Comparison of ENCODE assay signal across 23 cellular contexts in genomic region chr5:176823076-176823481, GRCh38. TPM values are rescaled to one million over a fixed set of nuclear protein-coding genes. Genes with fewer than 3 reads are reported as not detected.
DNase-seq lines count a peak whose midpoint lies in the region; ATAC-seq and TF ChIP-seq lines count a peak whose summit lies in the region.
"Had no signal": no experiment of that assay in that cellular context is flagged by ENCODE, and none has a peak within 500 bp of the region (broad histone marks: within the 10 kb centered on the region; RNA-seq: fewer than 3 reads in every experiment).

No MANE protein-coding gene starts in this region.

- no peak overlapping the region for H3K9ac ChIP-seq in BLaER1 treated with 17β-estradiol and CSF1 and Interleukin-3, amounts not matched to agents 10 nM and 100 nM
- H3K9ac ChIP-seq in HCT116 (ENCODE audit: low read length) = peak overlapping the region; percentile 52; the same call in 1 of the 2 replicates

- H3K4me2 ChIP-seq in BLaER1 treated with 17β-estradiol and CSF1 and Interleukin-3, amounts not matched to agents 10 nM and 100 nM = peak overlapping the region; percentile 26 to 63 (median 51); a peak in 19 of 22 replicates
- H3K4me2 ChIP-seq in HCT116 (ENCODE audit: low read length) = peak overlapping the region; percentile 91

- H2AFZ ChIP-seq in HCT116 (ENCODE audit: low read depth, low read length, poor library complexity, severe bottlenecking) = no peak overlapping the region

- H4K20me1 ChIP-seq in BLaER1 treated with 17β-estradiol and CSF1 and Interleukin-3, amounts not matched to agents 10 nM and 100 nM = peaks cover 0 to 44% (median 7%) of the 10 kb centered on the region in 11 experiments; a peak in 14 of 22 replicates
- no peaks in the 10 kb centered on the region for H4K20me1 ChIP-seq in HCT116 (ENCODE audit: insufficient read depth)

- RAD21 ChIA-PET in HCT116 (lab: Charles Lee; ENCODE audit: low non-redundant PET in 1 of 2, low total read pairs in 2 of 2, uncharacterized antibody in 2 of 2, unreplicated experiment in 2 of 2) = no interaction called here

- intact Hi-C loops in HCT116 (cut with micrococcal nuclease) (loop anchor here (5.0 kb wide), 1 partner anchor 161 kb away; no protein-coding TSS in a partner anchor), breast epithelium (cut with DNase I; ENCODE audit: low total_unique reads) (no loop called here)

- no peak for ATAC-seq in HCT116
- ATAC-seq in GM21423 (IDR thresholded peaks at IDR 0.05; ENCODE audit: unreplicated experiment) = no peak
- ATAC-seq: heart right ventricle; left lobe of liver; stimulated activated memory B cell treated with anti-CD40 and anti-IgM and Interleukin-4, amounts not matched to agents 10 μg/mL and 1 μg/mL and 100 μg/mL, for 72 hours had no signal

- DNase-seq in HCT116 (ENCODE audit: low read depth, low spot score) = no peak
- DNase-seq in RWPE1 (ENCODE audit: low spot score) = peak; percentile 76
- peak; percentile 31 for DNase-seq in glomerular visceral epithelial cell (ENCODE audit: extremely low spot score)
- no peak for DNase-seq in NCI-H187 treated with DMSO at 0.1 percent for 48 hours (lab: John Stamatoyannopoulos, UW)
- no peak for DNase-seq in SW 1271 (lab: John Stamatoyannopoulos, UW)
- no peak for DNase-seq in breast epithelium (ENCODE audit: low spot score in 2 of 2)
- DNase-seq: activated CD4-positive, alpha-beta T cell treated with anti-CD3 and anti-CD28 coated beads, Interleukin-2, amount 10 ng/mL, durations not matched to agents 7 days and 5 days; activated gamma-delta T cell; CD4-positive, alpha-beta T cell; heart right ventricle; midbrain; NCI-H2227 treated with DMSO at 0.1 percent for 48 hours; stimulated activated CD4-positive, alpha-beta T cell treated with anti-CD3 and anti-CD28 coated beads, Interleukin-1b, Interleukin-23, amount 100 ng/mL, for 48 hours; T-helper 1 cell had no signal

- no peak overlapping the region for H3K27ac ChIP-seq in BLaER1 treated with 17β-estradiol and CSF1 and Interleukin-3, amounts not matched to agents 10 nM and 100 nM
- H3K27ac ChIP-seq in HCT116 (ENCODE audit: low read depth, low read length) = peak overlapping the region; percentile 78
- H3K27ac ChIP-seq in RWPE1 = peak overlapping the region; percentile 52; the same call in 1 of the 2 replicates
- no peak overlapping the region for H3K27ac ChIP-seq in breast epithelium
- H3K27ac ChIP-seq: cardiac muscle cell, heart right ventricle, HL-60, thoracic aorta had no signal

- H3K9me2 ChIP-seq in HCT116 (ENCODE audit: insufficient read depth) = no peaks in the 10 kb centered on the region

- CTCF ChIA-PET in HCT116 (lab: Charles Lee) = interaction anchor here (1.3 kb wide), 1 partner anchor 13 kb away, joined by 3 read pairs; no protein-coding TSS in a partner anchor
- CTCF ChIA-PET in RWPE1 (lab: Yijun Ruan, JAX) = interaction anchor here (1.3 to 1.5 kb wide), 2 partner anchors 10 to 163 kb away, joined by 3 to 5 read pairs; no protein-coding TSS in a partner anchor

- TF ChIP-seq CTCF in HCT116 (IDR thresholded peaks at IDR 0.05 in 2 of 3, conservative IDR thresholded peaks at IDR 0.05 in 1 of 3; ENCODE audit: borderline replicate concordance in 1 of 3, insufficient read depth in 1 of 3, low read depth in 2 of 3, low read length in 2 of 3) = no peak
- TF ChIP-seq CTCF in RWPE1 (conservative IDR thresholded peaks at IDR 0.05; ENCODE audit: low read depth) = no peak
- TF ChIP-seq CTCF in breast epithelium (IDR thresholded peaks at IDR 0.05) = no peak

- H3K36me3 ChIP-seq in BLaER1 treated with 17β-estradiol and CSF1 and Interleukin-3, amounts not matched to agents 10 nM and 100 nM = no peaks in the 10 kb centered on the region
- no peaks in the 10 kb centered on the region for H3K36me3 ChIP-seq in HCT116 (ENCODE audit: control insufficient read depth in 1 of 2, insufficient read depth in 2 of 2, low read length in 2 of 2)
- no peaks in the 10 kb centered on the region for H3K36me3 ChIP-seq in breast epithelium
- H3K36me3 ChIP-seq: cardiac muscle cell, heart right ventricle, thoracic aorta had no signal

- TF ChIP-seq POLR2A in HCT116 (IDR thresholded peaks at IDR 0.05; ENCODE audit: borderline replicate concordance, extremely low read depth, insufficient read depth, insufficient read length) (no peak), breast epithelium (IDR thresholded peaks at IDR 0.05) (no peak)

- POLR2A ChIA-PET in HCT116 (lab: Charles Lee) (interaction anchor here (1.1 kb wide), 1 partner anchor 9 kb away, joined by 3 read pairs; no protein-coding TSS in a partner anchor), RWPE1 (lab: Yijun Ruan, JAX; ENCODE audit: low non-redundant PET) (no interaction called here)

- BruUV-seq in HCT116 (replicated peaks; lab: Mats Ljungman, UMichigan) = no TSS peak

- peaks cover 7 to 25% (median 17%) of the 10 kb centered on the region in 10 experiments; a peak in 17 of 20 replicates for H3K4me1 ChIP-seq in BLaER1 treated with 17β-estradiol and CSF1 and Interleukin-3, amounts not matched to agents 10 nM and 100 nM
- peaks cover 41 to 54% of the 10 kb centered on the region in 2 experiments for H3K4me1 ChIP-seq in HCT116 (ENCODE audit: control insufficient read depth in 1 of 2, insufficient read depth in 2 of 2, low read length in 2 of 2)
- H3K4me1 ChIP-seq in breast epithelium = no peaks in the 10 kb centered on the region

- no peak for TF ChIP-seq RAD21 in HCT116 (IDR thresholded peaks at IDR 0.05; ENCODE audit: low read depth)

- H3K4me3 ChIP-seq in BLaER1 treated with 17β-estradiol and CSF1 and Interleukin-3, amounts not matched to agents 10 nM and 100 nM = no peak overlapping the region
- peak overlapping the region; percentile 5 to 46; a peak in 2 of 4 replicates for H3K4me3 ChIP-seq in HCT116 (replicated peaks in 1 of 2; ENCODE audit: low read depth in 1 of 2, low read length in 2 of 2)
- no peak overlapping the region for H3K4me3 ChIP-seq in breast epithelium
- H3K4me3 ChIP-seq: cardiac muscle cell, heart right ventricle, thoracic aorta had no signal

- H3K9me3 ChIP-seq in BLaER1 treated with 17β-estradiol and CSF1 and Interleukin-3, amounts not matched to agents 10 nM and 100 nM (replicated peaks in 1 of 11) = no peaks in the 10 kb centered on the region
- no peaks in the 10 kb centered on the region for H3K9me3 ChIP-seq in HCT116 (ENCODE audit: control insufficient read depth in 1 of 2, insufficient read depth in 1 of 2, low read depth in 1 of 2, low read length in 2 of 2)
- H3K9me3 ChIP-seq in breast epithelium = peaks cover 0 to 3% of the 10 kb centered on the region in 2 donors
- H3K9me3 ChIP-seq: thoracic aorta had no signal

- H3K79me2 ChIP-seq in HCT116 (ENCODE audit: insufficient read depth, low read length) = no peaks in the 10 kb centered on the region

- H3K27me3 ChIP-seq in BLaER1 treated with 17β-estradiol and CSF1 and Interleukin-3, amounts not matched to agents 10 nM and 100 nM = peaks cover 19 to 42% (median 31%) of the 10 kb centered on the region in 11 experiments
- H3K27me3 ChIP-seq in HCT116 (ENCODE audit: insufficient read depth, low read length) (no peaks in the 10 kb centered on the region), breast epithelium (peaks cover 0 to 45% of the 10 kb centered on the region in 2 donors)

TF ChIP-seq in HCT116, 20 proteins besides CTCF, POLR2A, EP300 and RAD21 (continues in another document):
- TF ChIP-seq REST (IDR thresholded peaks at IDR 0.05; ENCODE audit: low read depth) (no peak), CEBPB (IDR thresholded peaks at IDR 0.05; ENCODE audit: low read depth) (no peak), POLR2AphosphoS5 (IDR thresholded peaks at IDR 0.05; ENCODE audit: low read depth, low read length) (no peak), JUND (IDR thresholded peaks at IDR 0.05) (no peak), ATF3 (IDR thresholded peaks at IDR 0.05) (no peak), EGR1 (IDR thresholded peaks at IDR 0.05; ENCODE audit: low read depth) (no peak), ZFX (IDR thresholded peaks at IDR 0.05) (no peak), EZH2phosphoT487 (IDR thresholded peaks at IDR 0.05; ENCODE audit: borderline replicate concordance) (no peak), ZNF274 (IDR thresholded peaks at IDR 0.05; ENCODE audit: low read depth, low read length) (no peak), SP1 (IDR thresholded peaks at IDR 0.05; ENCODE audit: low read depth) (no peak)

RNA-seq across cellular contexts. Expression of gene UNC5A, which starts 12.7 kb away (rescaled TPM):
- 10.1 TPM for total RNA-seq in HCT116 (2021; ENCODE audit: unreplicated experiment)
- polyA plus RNA-seq in HCT116 (2012) = 9.0 and 9.9 TPM in 2 replicates
- 1 to 10 TPM in 1 of 3 donors, under 1 TPM in 1, not detected in 1; 0.15 to 2.9 TPM for total RNA-seq in breast epithelium
- total RNA-seq: activated CD4-positive, alpha-beta T cell treated with anti-CD3 and anti-CD28 coated beads, Interleukin-2, amount 10 ng/mL, durations not matched to agents 7 days and 5 days; CD4-positive, alpha-beta T cell; left lobe of liver; skeletal muscle tissue; thoracic aorta had no signal
- polyA plus RNA-seq: IgD-negative memory B cell had no signal

Comparison
In these comparisons a context has a peak if more than half of its experiments do, and no peak if none do; other contexts are left out.
1. H3K27ac ChIP-seq: peak in HCT116 (single experiment) and RWPE1 (single experiment); none in BLaER1 treated with 17β-estradiol and CSF1 and Interleukin-3, amounts not matched to agents 10 nM and 100 nM (0 of 11) and breast epithelium (0 of 2).
2. H3K4me3 ChIP-seq: peak in HCT116 (2 of 2); none in BLaER1 treated with 17β-estradiol and CSF1 and Interleukin-3, amounts not matched to agents 10 nM and 100 nM (0 of 10) and breast epithelium (0 of 3).
3. DNase-seq: peak in RWPE1 (single experiment) and glomerular visceral epithelial cell (single experiment); none in HCT116 (single experiment), NCI-H187 treated with DMSO at 0.1 percent for 48 hours (single experiment), SW 1271 (0 of 2) and breast epithelium (0 of 2).